1 cellular context compared by ENCODE assay signal in genomic region chr1:61724721-61725694, GRCh38.
A peak's percentile ranks its signal among the peaks of the same experiment; 100 is the strongest.
TF ChIP-seq lines count a peak whose summit lies in the region.

Gene TM2D1 (minus strand): TSS chr1:61725141. CDS start chr1:61725120, 21 bp downstream.

TF ChIP-seq in HepG2, 621 proteins besides CTCF, POLR2A, EP300 and RAD21 (continued from another document and continues in another):
- TF ChIP-seq ZBTB40 (IDR thresholded peaks at IDR 0.05), result peak; percentile 33; the same call in 1 of the 2 replicates
- peak; percentile 69 for TF ChIP-seq ZBTB40 (CRISPR knock-in tag; IDR thresholded peaks at IDR 0.05)
- peak; percentile 94 for TF ChIP-seq ZNF740 (CRISPR knock-in tag; IDR thresholded peaks at IDR 0.05)
- peak; percentile 90 for TF ChIP-seq HIVEP1 (CRISPR knock-in tag; IDR thresholded peaks at IDR 0.05)
- TF ChIP-seq PRDM4 (CRISPR knock-in tag; IDR thresholded peaks at IDR 0.05; ENCODE audit: borderline replicate concordance), result peak; percentile 82; the same call in 1 of the 2 replicates
- 0 out of 2 replicates have a peak, but pooled peaks have one; percentile 32 for TF ChIP-seq SP2 (CRISPR knock-in tag; IDR thresholded peaks at IDR 0.05)
- peak; percentile 74 for TF ChIP-seq RXRA (CRISPR knock-in tag; IDR thresholded peaks at IDR 0.05)
- TF ChIP-seq CAMTA2 (CRISPR knock-in tag; IDR thresholded peaks at IDR 0.05; ENCODE audit: borderline replicate concordance), result peak; percentile 80; the same call in 1 of the 2 replicates
- peak; percentile 93 for TF ChIP-seq KMT2A (CRISPR knock-in tag; IDR thresholded peaks at IDR 0.05)
- no peak for TF ChIP-seq ZNF382 (CRISPR knock-in tag; IDR thresholded peaks at IDR 0.05; ENCODE audit: borderline replicate concordance)
- TF ChIP-seq ZFP82 (CRISPR knock-in tag; IDR thresholded peaks at IDR 0.05; ENCODE audit: borderline replicate concordance), result peak; percentile 22; the same call in 1 of the 2 replicates
- TF ChIP-seq MED1 (CRISPR knock-in tag; IDR thresholded peaks at IDR 0.05), result peak; percentile 65; the same call in 1 of the 2 replicates
- TF ChIP-seq ASH2L (IDR thresholded peaks at IDR 0.05; ENCODE audit: insufficient read length, low read depth, low read length), result peak; percentile 93
- TF ChIP-seq ZNF318 (CRISPR knock-in tag; IDR thresholded peaks at IDR 0.05), result 0 out of 2 replicates have a peak, but pooled peaks have one; percentile 74
- TF ChIP-seq IRF9 (CRISPR knock-in tag; IDR thresholded peaks at IDR 0.05; ENCODE audit: borderline replicate concordance), result peak; percentile 87
- peak; percentile 77; the same call in 1 of the 2 replicates for TF ChIP-seq NFRKB (IDR thresholded peaks at IDR 0.05)
- peak; percentile 99 for TF ChIP-seq TAF1 (CRISPR knock-in tag; IDR thresholded peaks at IDR 0.05)
- TF ChIP-seq GATA4 (IDR thresholded peaks at IDR 0.05; ENCODE audit: borderline replicate concordance, low read depth), result peak; percentile 47; the same call in 1 of the 2 replicates
- TF ChIP-seq HHEX (CRISPR knock-in tag; IDR thresholded peaks at IDR 0.05), result no peak
- peak; percentile 60; the same call in 1 of the 2 replicates for TF ChIP-seq KDM4B (CRISPR knock-in tag; IDR thresholded peaks at IDR 0.05)
- peak; percentile 69 for TF ChIP-seq BCL6 (CRISPR knock-in tag; IDR thresholded peaks at IDR 0.05)
- 0 out of 2 replicates have a peak, but pooled peaks have one; percentile 23 for TF ChIP-seq ZFP90 (CRISPR knock-in tag; IDR thresholded peaks at IDR 0.05; ENCODE audit: borderline replicate concordance)
- no peak for TF ChIP-seq ARID2 (CRISPR knock-in tag; IDR thresholded peaks at IDR 0.05; ENCODE audit: borderline replicate concordance)
- TF ChIP-seq ZNF891 (CRISPR knock-in tag; IDR thresholded peaks at IDR 0.05), result peak; percentile 83
- TF ChIP-seq PRMT3 (CRISPR knock-in tag; IDR thresholded peaks at IDR 0.05; ENCODE audit: borderline replicate concordance, low read depth), result 0 out of 2 replicates have a peak, but pooled peaks have one; percentile 35
- TF ChIP-seq NFE2 (CRISPR knock-in tag; IDR thresholded peaks at IDR 0.05), result 0 out of 2 replicates have a peak, but pooled peaks have one; percentile 19
- peak; percentile 57; the same call in 1 of the 2 replicates for TF ChIP-seq NKX3-1 (CRISPR knock-in tag; IDR thresholded peaks at IDR 0.05)
- TF ChIP-seq DMAP1 (CRISPR knock-in tag; IDR thresholded peaks at IDR 0.05), result peak; percentile 89; the same call in 1 of the 2 replicates
- TF ChIP-seq DBP (CRISPR knock-in tag; IDR thresholded peaks at IDR 0.05; ENCODE audit: not compliant biosample characterization), result no peak
- peak; percentile 53 for TF ChIP-seq TFDP1 (CRISPR knock-in tag; IDR thresholded peaks at IDR 0.05; ENCODE audit: borderline replicate concordance)
- 0 out of 2 replicates have a peak, but pooled peaks have one; percentile 51 for TF ChIP-seq NCOA1 (CRISPR knock-in tag; IDR thresholded peaks at IDR 0.05)
- 0 out of 2 replicates have a peak, but pooled peaks have one; percentile 40 for TF ChIP-seq FLYWCH1 (CRISPR knock-in tag; IDR thresholded peaks at IDR 0.05)
- no peak for TF ChIP-seq NR2F6 (IDR thresholded peaks at IDR 0.05)
- TF ChIP-seq NR2F6 (CRISPR knock-in tag; IDR thresholded peaks at IDR 0.05), result peak; percentile 57; the same call in 1 of the 2 replicates
- no peak for TF ChIP-seq SMC3 (IDR thresholded peaks at IDR 0.05; ENCODE audit: low read length)
